8 cellular contexts compared by ENCODE assay signal in the genomic region with DNA sequence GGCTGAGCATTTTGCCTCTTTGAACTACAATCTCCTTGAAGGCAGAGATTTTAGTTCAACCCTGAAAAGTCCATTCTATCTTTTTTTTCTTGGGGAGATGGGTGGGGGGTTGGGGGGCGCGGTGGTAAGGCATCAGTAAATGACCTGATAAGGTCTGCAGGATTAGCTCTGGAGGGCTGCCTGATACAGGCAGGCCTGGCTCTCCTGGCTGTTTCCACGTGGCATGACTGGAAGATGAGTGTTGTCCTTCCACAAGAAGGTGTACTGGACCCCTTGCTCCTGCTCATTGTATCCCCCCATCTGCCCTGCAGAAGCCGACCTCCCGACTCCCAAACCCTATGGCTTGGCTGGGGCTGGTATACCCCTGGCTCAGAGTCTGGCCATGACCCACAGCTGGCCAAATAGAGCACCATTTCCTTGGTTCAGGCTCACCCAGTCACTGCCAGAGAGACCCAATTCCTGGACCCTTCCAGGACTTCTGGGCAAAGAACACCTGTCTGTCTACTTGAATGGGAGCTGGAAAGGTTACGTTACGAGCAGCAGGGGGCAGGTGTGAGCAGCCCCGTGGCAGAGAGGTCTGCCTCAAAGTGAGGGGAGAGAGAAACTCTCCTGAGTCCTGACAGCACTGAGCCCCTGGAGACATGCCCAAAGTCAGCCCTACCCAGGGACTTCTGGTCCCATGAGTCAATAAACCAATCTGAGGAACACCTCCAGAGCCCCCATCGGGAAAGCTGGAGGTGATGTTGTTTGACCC. TPM values are rescaled to one million over a fixed set of nuclear protein-coding genes. Genes with fewer than 3 reads are reported as not detected.
DNase-seq lines count a peak whose midpoint lies in the region; ATAC-seq, FAIRE-seq and TF ChIP-seq lines count a peak whose summit lies in the region.

No MANE protein-coding gene starts in this region.

- TF ChIP-seq RAD21 in SK-N-SH (IDR thresholded peaks at IDR 0.05; ENCODE audit: low read length) (no peak), HepG2 (CRISPR knock-in tag; IDR thresholded peaks at IDR 0.05) (peak; percentile 83)

- H3K4me3 ChIP-seq in SK-N-SH (ENCODE audit: low read depth in 2 of 2, low read length in 1 of 2) (no peak overlapping the region), astrocyte of the spinal cord (ENCODE audit: low read depth, low read length) (no peak overlapping the region), HepG2 (replicated peaks in 1 of 3; ENCODE audit: insufficient read depth in 1 of 3, low read depth in 2 of 3, low read length in 3 of 3) (no peak overlapping the region), vagina (no peak overlapping the region)

- intact Hi-C loops in HepG2 (cut with micrococcal nuclease; ENCODE audit: unreplicated experiment), result loop anchor here (1.0 kb wide), 1 partner anchor 18 kb away; no protein-coding TSS in a partner anchor
- intact Hi-C loops in vagina (cut with DNase I), result no loop called here

- H3F3A ChIP-seq in SK-N-SH (replicated peaks; ENCODE audit: insufficient read depth), result peaks cover 12% of the 10 kb centered on the region

- H4K20me1 ChIP-seq in SK-N-SH (ENCODE audit: insufficient read depth) (no peaks in the 10 kb centered on the region), HepG2 (ENCODE audit: insufficient read depth, low read length) (peaks cover 94% of the 10 kb centered on the region)

- no TSS peak for BruUV-seq in HepG2 (replicated peaks; lab: Mats Ljungman, UMichigan)

- H3K4me1 ChIP-seq in SK-N-SH (ENCODE audit: control insufficient read depth in 1 of 2, insufficient read depth in 2 of 2, low read depth in 1 of 2, low read length in 1 of 2), result peaks cover 35 to 73% of the 10 kb centered on the region in 2 experiments
- H3K4me1 ChIP-seq in HepG2 (ENCODE audit: insufficient read depth, low read length), result peaks cover 97% of the 10 kb centered on the region
- peaks cover 93% of the 10 kb centered on the region for H3K4me1 ChIP-seq in vagina

- ATAC-seq in HepG2 (peak; percentile 55), HG03095 (IDR thresholded peaks at IDR 0.05; ENCODE audit: unreplicated experiment) (no peak)

- WGBS in SK-N-SH (ENCODE audit: low lambda C conversion rate), result 76% methylated on average over 3 of the region's 9 CpGs
- WGBS in HepG2 (ENCODE audit: low lambda C conversion rate), result 82% methylated on average over 7 of the region's 9 CpGs

- no peaks in the 10 kb centered on the region for H3K79me2 ChIP-seq in SK-N-SH (ENCODE audit: insufficient read depth)
- H3K79me2 ChIP-seq in HepG2 (ENCODE audit: insufficient read depth, low read length), result peaks cover 91% of the 10 kb centered on the region

- peak; percentile 55 for TF ChIP-seq CTCF in SK-N-SH (IDR thresholded peaks at IDR 0.05)
- peak; percentile 51 for TF ChIP-seq CTCF in astrocyte of the spinal cord (IDR thresholded peaks at IDR 0.05; ENCODE audit: low read depth, low read length)
- TF ChIP-seq CTCF in HepG2 (CRISPR knock-in tag; IDR thresholded peaks at IDR 0.05), result peak; percentile 79
- TF ChIP-seq CTCF in vagina (IDR thresholded peaks at IDR 0.05), result peak in 2 of 3 experiments; percentile 23 to 24

- DNase-seq in NCI-H1436 (lab: John Stamatoyannopoulos, UW) (peak; percentile 44), NCI-H1436 treated with DMSO at 0.1 percent for 48 hours (lab: John Stamatoyannopoulos, UW) (no peak), SK-N-SH (peak; percentile 44), astrocyte of the spinal cord (ENCODE audit: low read depth, low spot score) (no peak), HepG2 (ENCODE audit: low spot score) (peak; percentile 62), vagina (ENCODE audit: extremely low spot score in 2 of 2) (no peak), ecto neural progenitor cell (ENCODE audit: low spot score) (no peak)

- no peaks in the 10 kb centered on the region for H3K9me2 ChIP-seq in SK-N-SH

- no peaks in the 10 kb centered on the region for H3K27me3 ChIP-seq in SK-N-SH (ENCODE audit: insufficient read depth)
- no peaks in the 10 kb centered on the region for H3K27me3 ChIP-seq in HepG2 (ENCODE audit: control insufficient read depth in 1 of 2, insufficient read depth in 2 of 2, low read length in 2 of 2)
- no peaks in the 10 kb centered on the region for H3K27me3 ChIP-seq in vagina

- in situ Hi-C loops in astrocyte of the spinal cord (cut with HindIII; ENCODE audit: low sequenced_read_pairs) (no loop called here), HepG2 (cut with HindIII; ENCODE audit: extremely low pct_ligation_motif_present, low pct_unique_long_range_greater_than_20kb) (no loop called here)

- TF ChIP-seq POLR2A in HepG2 (IDR thresholded peaks at IDR 0.05; ENCODE audit: insufficient read depth in 1 of 2, low read depth in 2 of 2, low read length in 2 of 2), result no peak
- no peak for TF ChIP-seq POLR2A in vagina (IDR thresholded peaks at IDR 0.05)

- FAIRE-seq in HepG2 (lab: Jason Lieb, UNC), result peak; percentile 18

- H3K27ac ChIP-seq in SK-N-SH (ENCODE audit: low read depth in 2 of 2, low read length in 1 of 2) (peak overlapping the region; percentile 8 to 78; a peak in 3 of 4 replicates), HepG2 (ENCODE audit: extremely low read length, insufficient read depth, low read length) (no peak overlapping the region), vagina (peak overlapping the region; percentile 80)

- H2AFZ ChIP-seq in SK-N-SH (ENCODE audit: low read depth) (no peak overlapping the region), HepG2 (ENCODE audit: low read length) (no peak overlapping the region)

- H3K9me3 ChIP-seq in SK-N-SH (no peaks in the 10 kb centered on the region), HepG2 (ENCODE audit: low read length) (no peaks in the 10 kb centered on the region), vagina (no peaks in the 10 kb centered on the region)

- POLR2A ChIA-PET in SK-N-SH (lab: Yijun Ruan, JAX), result no interaction called here
- POLR2A ChIA-PET in HepG2 (lab: Yijun Ruan, JAX), result interaction anchor here (1.0 to 17.4 kb wide), 3 partner anchors 11 to 147 kb away, joined by 3 to 357 read pairs (median 4); a partner anchor contains a TSS

- H3K36me3 ChIP-seq in SK-N-SH (replicated peaks in 1 of 2; ENCODE audit: control insufficient read depth in 1 of 2, insufficient read depth in 2 of 2, low read length in 1 of 2) (no peaks in the 10 kb centered on the region), HepG2 (replicated peaks in 1 of 2; ENCODE audit: control insufficient read depth in 1 of 2, insufficient read depth in 2 of 2, low read length in 2 of 2) (peaks cover 14 to 64% of the 10 kb centered on the region in 2 experiments), vagina (no peaks in the 10 kb centered on the region)

- CTCF ChIA-PET in SK-N-SH (lab: Yijun Ruan, JAX) (interaction anchor here (0.8 to 1.7 kb wide), 9 partner anchors 9 to 345 kb away, joined by 3 to 9 read pairs (median 5); a partner anchor contains a TSS), HepG2 (lab: Yijun Ruan, JAX; ENCODE audit: low intra/inter-chr PET ratio, low total read pairs) (interaction anchor here (4.2 kb wide), 1 partner anchor 18 kb away, joined by 56 read pairs; a partner anchor contains a TSS)

- peak overlapping the region; percentile 3; the same call in 1 of the 2 replicates for H3K9ac ChIP-seq in SK-N-SH
- no peak overlapping the region for H3K9ac ChIP-seq in HepG2 (ENCODE audit: insufficient read depth, low read depth, low read length)

- peak overlapping the region; percentile 9; the same call in 1 of the 2 replicates for H3K4me2 ChIP-seq in SK-N-SH
- H3K4me2 ChIP-seq in HepG2 (ENCODE audit: low read depth, low read length), result no peak overlapping the region

- TF ChIP-seq EP300 in SK-N-SH (IDR thresholded peaks at IDR 0.05; ENCODE audit: borderline replicate concordance in 1 of 2, low read depth in 1 of 2, low read length in 1 of 2) (no peak), HepG2 (IDR thresholded peaks at IDR 0.05; ENCODE audit: low read depth in 2 of 2, low read length in 2 of 2) (no peak), HepG2 (CRISPR knock-in tag; IDR thresholded peaks at IDR 0.05; ENCODE audit: borderline replicate concordance) (no peak)

RNA-seq across cellular contexts. Expression of a gene that starts 17.0 kb away (rescaled TPM):
- polyA plus RNA-seq in SK-N-SH (2012; rRNA removed) (29.6 and 44.8 TPM in 2 replicates), HepG2 (2011; rRNA removed) (90.5 and 107 TPM in 2 replicates)
- polyA plus RNA-seq in SK-N-SH (2012; cell fraction: cytosol; rRNA removed), result 17.6 and 26.3 TPM in 2 replicates
- polyA plus RNA-seq in SK-N-SH (2012; cell fraction: nucleus; rRNA removed), result 41.9 and 43.1 TPM in 2 replicates
- total RNA-seq in HepG2 (2016; rRNA removed; fragmentation: Illumina TruSeq; extraction: Trizol) (30.5 and 48.5 TPM in 2 replicates), vagina (111 TPM)
- 25.5 and 27.3 TPM in 2 replicates for total RNA-seq in HepG2 (2016; cell fraction: cytosol; rRNA removed; fragmentation: Illumina TruSeq; extraction: Trizol; ENCODE audit: low read depth)
- 26.6 and 52.7 TPM in 2 replicates for total RNA-seq in HepG2 (2016; cell fraction: insoluble cytoplasmic fraction; rRNA removed; fragmentation: Illumina TruSeq; extraction: Trizol)
- total RNA-seq in HepG2 (2016; cell fraction: membrane; rRNA removed; fragmentation: Illumina TruSeq; extraction: Trizol), result 29.7 and 30.7 TPM in 2 replicates
- 41.7 and 48.7 TPM in 2 replicates for total RNA-seq in HepG2 (2016; cell fraction: nucleus; rRNA removed; fragmentation: Illumina TruSeq; extraction: Trizol)
- polyA plus RNA-seq in HepG2 (2011; cell fraction: cytosol; rRNA removed), result 85.8 and 93.3 TPM in 2 replicates
- polyA plus RNA-seq in HepG2 (2011; cell fraction: nucleus; rRNA removed), result 96.4 and 100 TPM in 2 replicates
- polyA plus RNA-seq in HepG2 (2012), result 60.3 and 66.6 TPM in 2 replicates
- 7.8 TPM in 2 replicates for polyA plus RNA-seq in HepG2 (2016; cell fraction: cytosol; fragmentation: Illumina TruSeq; extraction: Trizol; ENCODE audit: low read depth)
- polyA plus RNA-seq in HepG2 (2016; cell fraction: insoluble cytoplasmic fraction; fragmentation: Illumina TruSeq; extraction: Trizol; ENCODE audit: low read depth), result 18.9 and 21.8 TPM in 2 replicates
- polyA plus RNA-seq in HepG2 (2016; cell fraction: membrane; fragmentation: Illumina TruSeq; extraction: Trizol; ENCODE audit: low read depth), result 13.0 and 14.3 TPM in 2 replicates
- 64.9 and 66.2 TPM in 2 replicates for polyA plus RNA-seq in HepG2 (2016; cell fraction: nucleus; fragmentation: Illumina TruSeq; extraction: Trizol; ENCODE audit: insufficient read depth, low read depth)
- 17.4 and 446 TPM in 2 replicates for polyA minus RNA-seq in HepG2 (2011; rRNA and poly(A)+ RNA removed; ENCODE audit: low replicate concordance)
- 107 and 116 TPM in 2 replicates for polyA minus RNA-seq in HepG2 (2011; cell fraction: cytosol; rRNA and poly(A)+ RNA removed)
- polyA minus RNA-seq in HepG2 (2011; cell fraction: nucleus; rRNA and poly(A)+ RNA removed), result 65.1 and 73.6 TPM in 2 replicates

RNA-seq across cellular contexts. Expression of a gene that starts 42.8 kb away (rescaled TPM):
- 0.32 and 0.59 TPM in 2 replicates for polyA plus RNA-seq in SK-N-SH (2012; rRNA removed)
- polyA plus RNA-seq in SK-N-SH (2012; cell fraction: cytosol; rRNA removed), result 0.21 and 0.23 TPM in 2 replicates
- polyA plus RNA-seq in SK-N-SH (2012; cell fraction: nucleus; rRNA removed), result 2.5 TPM in 2 replicates
- total RNA-seq in HepG2 (2016; rRNA removed; fragmentation: Illumina TruSeq; extraction: Trizol), result not detected in 2 replicates
- total RNA-seq in HepG2 (2016; cell fraction: cytosol; rRNA removed; fragmentation: Illumina TruSeq; extraction: Trizol; ENCODE audit: low read depth), result not detected in 2 replicates
- not detected in 2 replicates for total RNA-seq in HepG2 (2016; cell fraction: insoluble cytoplasmic fraction; rRNA removed; fragmentation: Illumina TruSeq; extraction: Trizol)
- not detected in 2 replicates for total RNA-seq in HepG2 (2016; cell fraction: membrane; rRNA removed; fragmentation: Illumina TruSeq; extraction: Trizol)
- total RNA-seq in HepG2 (2016; cell fraction: nucleus; rRNA removed; fragmentation: Illumina TruSeq; extraction: Trizol), result not detected in 2 replicates
- not detected in 2 replicates for polyA plus RNA-seq in HepG2 (2011; rRNA removed)
- polyA plus RNA-seq in HepG2 (2011; cell fraction: cytosol; rRNA removed), result not detected in 2 replicates
- not detected in 2 replicates for polyA plus RNA-seq in HepG2 (2011; cell fraction: nucleus; rRNA removed)
- polyA plus RNA-seq in HepG2 (2012), result not detected in 2 replicates
- not detected in 2 replicates for polyA plus RNA-seq in HepG2 (2016; cell fraction: cytosol; fragmentation: Illumina TruSeq; extraction: Trizol; ENCODE audit: low read depth)
- not detected in 2 replicates for polyA plus RNA-seq in HepG2 (2016; cell fraction: insoluble cytoplasmic fraction; fragmentation: Illumina TruSeq; extraction: Trizol; ENCODE audit: low read depth)
- polyA plus RNA-seq in HepG2 (2016; cell fraction: membrane; fragmentation: Illumina TruSeq; extraction: Trizol; ENCODE audit: low read depth), result not detected in 2 replicates
- polyA plus RNA-seq in HepG2 (2016; cell fraction: nucleus; fragmentation: Illumina TruSeq; extraction: Trizol; ENCODE audit: insufficient read depth, low read depth), result not detected in 2 replicates
- not detected in 2 replicates for polyA minus RNA-seq in HepG2 (2011; rRNA and poly(A)+ RNA removed; ENCODE audit: low replicate concordance)
- not detected in 2 replicates for polyA minus RNA-seq in HepG2 (2011; cell fraction: cytosol; rRNA and poly(A)+ RNA removed)
- polyA minus RNA-seq in HepG2 (2011; cell fraction: nucleus; rRNA and poly(A)+ RNA removed), result not detected in 2 replicates
- not detected for total RNA-seq in vagina

Comparison
In these comparisons a context has a peak if more than half of its experiments do, and no peak if none do; other contexts are left out.
1. DNase-seq: peak in NCI-H1436 (single experiment), SK-N-SH (single experiment) and HepG2 (single experiment); none in NCI-H1436 treated with DMSO at 0.1 percent for 48 hours (single experiment), astrocyte of the spinal cord (single experiment), vagina (0 of 2) and ecto neural progenitor cell (single experiment).
2. CTCF ChIP-seq: peak in every context shown above with its lines; median percentile 79 in HepG2; 55 in SK-N-SH; 51 in astrocyte of the spinal cord; 24 in vagina.